Comparison of ENCODE assay signal across 1 cellular context in the genomic region with DNA sequence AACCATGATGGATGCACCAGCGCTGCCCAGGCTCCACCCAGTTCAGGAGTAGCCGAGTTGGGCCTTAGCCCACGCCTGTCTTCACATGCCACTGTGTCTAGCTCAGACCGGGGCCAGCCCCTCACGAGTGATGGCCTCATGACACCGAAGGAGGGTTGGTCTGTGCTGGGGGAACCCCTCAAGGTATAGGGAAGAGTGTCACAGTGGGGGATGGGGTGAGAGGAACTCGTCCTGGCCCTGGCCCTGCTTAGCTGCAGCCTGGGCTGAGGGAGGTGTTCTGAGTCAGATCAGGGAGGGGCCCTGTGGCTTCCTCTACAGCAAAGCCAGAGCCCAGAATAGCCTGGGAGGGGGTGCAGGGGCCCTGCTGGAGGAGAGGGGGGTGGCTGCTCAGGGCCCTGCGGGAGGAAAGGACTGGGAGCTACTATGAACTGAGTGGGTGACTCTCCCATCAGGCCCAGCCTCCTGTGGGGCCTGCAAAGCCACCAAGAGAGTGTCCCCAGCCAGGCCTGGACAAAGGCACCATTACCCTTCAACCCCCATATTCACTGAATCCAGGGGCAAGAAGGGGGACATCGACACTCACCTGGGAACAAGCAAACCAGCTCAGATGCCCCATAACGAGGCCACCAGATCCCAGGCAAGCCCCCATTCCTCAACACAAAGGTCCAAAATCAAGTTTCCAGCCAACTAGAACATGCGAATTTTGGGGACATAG.
TF ChIP-seq lines count a peak whose summit lies in the region.

No MANE protein-coding gene starts in this region.

TF ChIP-seq in GM12878, 131 proteins besides CTCF, POLR2A, EP300 and RAD21 (continues in another document):
- TF ChIP-seq, protein P1, sequence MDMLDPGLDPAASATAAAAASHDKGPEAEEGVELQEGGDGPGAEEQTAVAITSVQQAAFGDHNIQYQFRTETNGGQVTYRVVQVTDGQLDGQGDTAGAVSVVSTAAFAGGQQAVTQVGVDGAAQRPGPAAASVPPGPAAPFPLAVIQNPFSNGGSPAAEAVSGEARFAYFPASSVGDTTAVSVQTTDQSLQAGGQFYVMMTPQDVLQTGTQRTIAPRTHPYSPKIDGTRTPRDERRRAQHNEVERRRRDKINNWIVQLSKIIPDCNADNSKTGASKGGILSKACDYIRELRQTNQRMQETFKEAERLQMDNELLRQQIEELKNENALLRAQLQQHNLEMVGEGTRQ (IDR thresholded peaks at IDR 0.05; ENCODE audit: borderline replicate concordance, low read depth, low read length): no peak; the same call in 1 of the 2 replicates
- TF ChIP-seq ZBED1 (IDR thresholded peaks at IDR 0.05; ENCODE audit: borderline replicate concordance) (peak; percentile 93; the same call in 1 of the 2 replicates), PML (IDR thresholded peaks at IDR 0.05; ENCODE audit: low read length) (no peak), ZNF217 (IDR thresholded peaks at IDR 0.05) (no peak), CHD4 (IDR thresholded peaks at IDR 0.05) (no peak), NFXL1 (IDR thresholded peaks at IDR 0.05; ENCODE audit: borderline replicate concordance) (no peak), NR2F1 (conservative IDR thresholded peaks at IDR 0.05) (peak; percentile 87), ZSCAN29 (IDR thresholded peaks at IDR 0.05) (no peak), POLR2AphosphoS5 (IDR thresholded peaks at IDR 0.05; ENCODE audit: low read length) (no peak; the same call in none of the 2 replicates), RCOR1 (conservative IDR thresholded peaks at IDR 0.05; ENCODE audit: low read depth, low read length) (no peak), PAX5 (IDR thresholded peaks at IDR 0.05; ENCODE audit: borderline replicate concordance, low read depth, low read length) (peak; percentile 70), ZNF274 (IDR thresholded peaks at IDR 0.05; ENCODE audit: insufficient read depth, insufficient read length) (no peak), RAD51 (IDR thresholded peaks at IDR 0.05) (peak; percentile 72), TBL1XR1 (IDR thresholded peaks at IDR 0.05; ENCODE audit: low read depth, low read length) (peak; percentile 94), IKZF1 (conservative IDR thresholded peaks at IDR 0.05) (peak; percentile 97)
- TF ChIP-seq, protein P2, sequence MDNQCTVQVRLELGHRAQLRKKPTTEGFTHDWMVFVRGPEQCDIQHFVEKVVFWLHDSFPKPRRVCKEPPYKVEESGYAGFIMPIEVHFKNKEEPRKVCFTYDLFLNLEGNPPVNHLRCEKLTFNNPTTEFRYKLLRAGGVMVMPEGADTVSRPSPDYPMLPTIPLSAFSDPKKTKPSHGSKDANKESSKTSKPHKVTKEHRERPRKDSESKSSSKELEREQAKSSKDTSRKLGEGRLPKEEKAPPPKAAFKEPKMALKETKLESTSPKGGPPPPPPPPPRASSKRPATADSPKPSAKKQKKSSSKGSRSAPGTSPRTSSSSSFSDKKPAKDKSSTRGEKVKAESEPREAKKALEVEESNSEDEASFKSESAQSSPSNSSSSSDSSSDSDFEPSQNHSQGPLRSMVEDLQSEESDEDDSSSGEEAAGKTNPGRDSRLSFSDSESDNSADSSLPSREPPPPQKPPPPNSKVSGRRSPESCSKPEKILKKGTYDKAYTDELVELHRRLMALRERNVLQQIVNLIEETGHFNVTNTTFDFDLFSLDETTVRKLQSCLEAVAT (IDR thresholded peaks at IDR 0.05): 0 out of 2 replicates have a peak, but pooled peaks have one; percentile 76
- TF ChIP-seq, protein P3, sequence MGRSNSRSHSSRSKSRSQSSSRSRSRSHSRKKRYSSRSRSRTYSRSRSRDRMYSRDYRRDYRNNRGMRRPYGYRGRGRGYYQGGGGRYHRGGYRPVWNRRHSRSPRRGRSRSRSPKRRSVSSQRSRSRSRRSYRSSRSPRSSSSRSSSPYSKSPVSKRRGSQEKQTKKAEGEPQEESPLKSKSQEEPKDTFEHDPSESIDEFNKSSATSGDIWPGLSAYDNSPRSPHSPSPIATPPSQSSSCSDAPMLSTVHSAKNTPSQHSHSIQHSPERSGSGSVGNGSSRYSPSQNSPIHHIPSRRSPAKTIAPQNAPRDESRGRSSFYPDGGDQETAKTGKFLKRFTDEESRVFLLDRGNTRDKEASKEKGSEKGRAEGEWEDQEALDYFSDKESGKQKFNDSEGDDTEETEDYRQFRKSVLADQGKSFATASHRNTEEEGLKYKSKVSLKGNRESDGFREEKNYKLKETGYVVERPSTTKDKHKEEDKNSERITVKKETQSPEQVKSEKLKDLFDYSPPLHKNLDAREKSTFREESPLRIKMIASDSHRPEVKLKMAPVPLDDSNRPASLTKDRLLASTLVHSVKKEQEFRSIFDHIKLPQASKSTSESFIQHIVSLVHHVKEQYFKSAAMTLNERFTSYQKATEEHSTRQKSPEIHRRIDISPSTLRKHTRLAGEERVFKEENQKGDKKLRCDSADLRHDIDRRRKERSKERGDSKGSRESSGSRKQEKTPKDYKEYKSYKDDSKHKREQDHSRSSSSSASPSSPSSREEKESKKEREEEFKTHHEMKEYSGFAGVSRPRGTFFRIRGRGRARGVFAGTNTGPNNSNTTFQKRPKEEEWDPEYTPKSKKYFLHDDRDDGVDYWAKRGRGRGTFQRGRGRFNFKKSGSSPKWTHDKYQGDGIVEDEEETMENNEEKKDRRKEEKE (IDR thresholded peaks at IDR 0.05): no peak
- TF ChIP-seq, protein P4, sequence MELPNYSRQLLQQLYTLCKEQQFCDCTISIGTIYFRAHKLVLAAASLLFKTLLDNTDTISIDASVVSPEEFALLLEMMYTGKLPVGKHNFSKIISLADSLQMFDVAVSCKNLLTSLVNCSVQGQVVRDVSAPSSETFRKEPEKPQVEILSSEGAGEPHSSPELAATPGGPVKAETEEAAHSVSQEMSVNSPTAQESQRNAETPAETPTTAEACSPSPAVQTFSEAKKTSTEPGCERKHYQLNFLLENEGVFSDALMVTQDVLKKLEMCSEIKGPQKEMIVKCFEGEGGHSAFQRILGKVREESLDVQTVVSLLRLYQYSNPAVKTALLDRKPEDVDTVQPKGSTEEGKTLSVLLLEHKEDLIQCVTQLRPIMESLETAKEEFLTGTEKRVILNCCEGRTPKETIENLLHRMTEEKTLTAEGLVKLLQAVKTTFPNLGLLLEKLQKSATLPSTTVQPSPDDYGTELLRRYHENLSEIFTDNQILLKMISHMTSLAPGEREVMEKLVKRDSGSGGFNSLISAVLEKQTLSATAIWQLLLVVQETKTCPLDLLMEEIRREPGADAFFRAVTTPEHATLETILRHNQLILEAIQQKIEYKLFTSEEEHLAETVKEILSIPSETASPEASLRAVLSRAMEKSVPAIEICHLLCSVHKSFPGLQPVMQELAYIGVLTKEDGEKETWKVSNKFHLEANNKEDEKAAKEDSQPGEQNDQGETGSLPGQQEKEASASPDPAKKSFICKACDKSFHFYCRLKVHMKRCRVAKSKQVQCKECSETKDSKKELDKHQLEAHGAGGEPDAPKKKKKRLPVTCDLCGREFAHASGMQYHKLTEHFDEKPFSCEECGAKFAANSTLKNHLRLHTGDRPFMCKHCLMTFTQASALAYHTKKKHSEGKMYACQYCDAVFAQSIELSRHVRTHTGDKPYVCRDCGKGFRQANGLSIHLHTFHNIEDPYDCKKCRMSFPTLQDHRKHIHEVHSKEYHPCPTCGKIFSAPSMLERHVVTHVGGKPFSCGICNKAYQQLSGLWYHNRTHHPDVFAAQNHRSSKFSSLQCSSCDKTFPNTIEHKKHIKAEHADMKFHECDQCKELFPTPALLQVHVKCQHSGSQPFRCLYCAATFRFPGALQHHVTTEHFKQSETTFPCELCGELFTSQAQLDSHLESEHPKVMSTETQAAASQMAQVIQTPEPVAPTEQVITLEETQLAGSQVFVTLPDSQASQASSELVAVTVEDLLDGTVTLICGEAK (IDR thresholded peaks at IDR 0.05; ENCODE audit: borderline replicate concordance): no peak
- TF ChIP-seq, protein P5, sequence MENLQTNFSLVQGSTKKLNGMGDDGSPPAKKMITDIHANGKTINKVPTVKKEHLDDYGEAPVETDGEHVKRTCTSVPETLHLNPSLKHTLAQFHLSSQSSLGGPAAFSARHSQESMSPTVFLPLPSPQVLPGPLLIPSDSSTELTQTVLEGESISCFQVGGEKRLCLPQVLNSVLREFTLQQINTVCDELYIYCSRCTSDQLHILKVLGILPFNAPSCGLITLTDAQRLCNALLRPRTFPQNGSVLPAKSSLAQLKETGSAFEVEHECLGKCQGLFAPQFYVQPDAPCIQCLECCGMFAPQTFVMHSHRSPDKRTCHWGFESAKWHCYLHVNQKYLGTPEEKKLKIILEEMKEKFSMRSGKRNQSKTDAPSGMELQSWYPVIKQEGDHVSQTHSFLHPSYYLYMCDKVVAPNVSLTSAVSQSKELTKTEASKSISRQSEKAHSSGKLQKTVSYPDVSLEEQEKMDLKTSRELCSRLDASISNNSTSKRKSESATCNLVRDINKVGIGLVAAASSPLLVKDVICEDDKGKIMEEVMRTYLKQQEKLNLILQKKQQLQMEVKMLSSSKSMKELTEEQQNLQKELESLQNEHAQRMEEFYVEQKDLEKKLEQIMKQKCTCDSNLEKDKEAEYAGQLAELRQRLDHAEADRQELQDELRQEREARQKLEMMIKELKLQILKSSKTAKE (IDR thresholded peaks at IDR 0.05; ENCODE audit: low read depth, poor library complexity, severe bottlenecking): peak; percentile 84
- TF ChIP-seq, protein P6, sequence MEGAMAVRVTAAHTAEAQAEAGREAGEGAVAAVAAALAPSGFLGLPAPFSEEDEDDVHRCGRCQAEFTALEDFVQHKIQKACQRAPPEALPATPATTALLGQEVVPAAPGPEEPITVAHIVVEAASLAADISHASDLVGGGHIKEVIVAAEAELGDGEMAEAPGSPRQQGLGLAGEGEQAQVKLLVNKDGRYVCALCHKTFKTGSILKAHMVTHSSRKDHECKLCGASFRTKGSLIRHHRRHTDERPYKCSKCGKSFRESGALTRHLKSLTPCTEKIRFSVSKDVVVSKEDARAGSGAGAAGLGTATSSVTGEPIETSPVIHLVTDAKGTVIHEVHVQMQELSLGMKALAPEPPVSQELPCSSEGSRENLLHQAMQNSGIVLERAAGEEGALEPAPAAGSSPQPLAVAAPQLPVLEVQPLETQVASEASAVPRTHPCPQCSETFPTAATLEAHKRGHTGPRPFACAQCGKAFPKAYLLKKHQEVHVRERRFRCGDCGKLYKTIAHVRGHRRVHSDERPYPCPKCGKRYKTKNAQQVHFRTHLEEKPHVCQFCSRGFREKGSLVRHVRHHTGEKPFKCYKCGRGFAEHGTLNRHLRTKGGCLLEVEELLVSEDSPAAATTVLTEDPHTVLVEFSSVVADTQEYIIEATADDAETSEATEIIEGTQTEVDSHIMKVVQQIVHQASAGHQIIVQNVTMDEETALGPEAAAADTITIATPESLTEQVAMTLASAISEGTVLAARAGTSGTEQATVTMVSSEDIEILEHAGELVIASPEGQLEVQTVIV (IDR thresholded peaks at IDR 0.05; ENCODE audit: borderline replicate concordance, partially characterized antibody): no peak
- TF ChIP-seq, protein P7, sequence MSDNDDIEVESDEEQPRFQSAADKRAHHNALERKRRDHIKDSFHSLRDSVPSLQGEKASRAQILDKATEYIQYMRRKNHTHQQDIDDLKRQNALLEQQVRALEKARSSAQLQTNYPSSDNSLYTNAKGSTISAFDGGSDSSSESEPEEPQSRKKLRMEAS (IDR thresholded peaks at IDR 0.05; ENCODE audit: low read depth, low read length): peak; percentile 50; the same call in 1 of the 2 replicates
- TF ChIP-seq, protein P8, sequence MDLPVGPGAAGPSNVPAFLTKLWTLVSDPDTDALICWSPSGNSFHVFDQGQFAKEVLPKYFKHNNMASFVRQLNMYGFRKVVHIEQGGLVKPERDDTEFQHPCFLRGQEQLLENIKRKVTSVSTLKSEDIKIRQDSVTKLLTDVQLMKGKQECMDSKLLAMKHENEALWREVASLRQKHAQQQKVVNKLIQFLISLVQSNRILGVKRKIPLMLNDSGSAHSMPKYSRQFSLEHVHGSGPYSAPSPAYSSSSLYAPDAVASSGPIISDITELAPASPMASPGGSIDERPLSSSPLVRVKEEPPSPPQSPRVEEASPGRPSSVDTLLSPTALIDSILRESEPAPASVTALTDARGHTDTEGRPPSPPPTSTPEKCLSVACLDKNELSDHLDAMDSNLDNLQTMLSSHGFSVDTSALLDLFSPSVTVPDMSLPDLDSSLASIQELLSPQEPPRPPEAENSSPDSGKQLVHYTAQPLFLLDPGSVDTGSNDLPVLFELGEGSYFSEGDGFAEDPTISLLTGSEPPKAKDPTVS (IDR thresholded peaks at IDR 0.05; ENCODE audit: low read depth, low read length): no peak
- TF ChIP-seq, protein P9, sequence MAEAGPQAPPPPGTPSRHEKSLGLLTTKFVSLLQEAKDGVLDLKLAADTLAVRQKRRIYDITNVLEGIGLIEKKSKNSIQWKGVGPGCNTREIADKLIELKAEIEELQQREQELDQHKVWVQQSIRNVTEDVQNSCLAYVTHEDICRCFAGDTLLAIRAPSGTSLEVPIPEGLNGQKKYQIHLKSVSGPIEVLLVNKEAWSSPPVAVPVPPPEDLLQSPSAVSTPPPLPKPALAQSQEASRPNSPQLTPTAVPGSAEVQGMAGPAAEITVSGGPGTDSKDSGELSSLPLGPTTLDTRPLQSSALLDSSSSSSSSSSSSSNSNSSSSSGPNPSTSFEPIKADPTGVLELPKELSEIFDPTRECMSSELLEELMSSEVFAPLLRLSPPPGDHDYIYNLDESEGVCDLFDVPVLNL (IDR thresholded peaks at IDR 0.05; ENCODE audit: low read depth, low read length): no peak
- TF ChIP-seq, protein P10, sequence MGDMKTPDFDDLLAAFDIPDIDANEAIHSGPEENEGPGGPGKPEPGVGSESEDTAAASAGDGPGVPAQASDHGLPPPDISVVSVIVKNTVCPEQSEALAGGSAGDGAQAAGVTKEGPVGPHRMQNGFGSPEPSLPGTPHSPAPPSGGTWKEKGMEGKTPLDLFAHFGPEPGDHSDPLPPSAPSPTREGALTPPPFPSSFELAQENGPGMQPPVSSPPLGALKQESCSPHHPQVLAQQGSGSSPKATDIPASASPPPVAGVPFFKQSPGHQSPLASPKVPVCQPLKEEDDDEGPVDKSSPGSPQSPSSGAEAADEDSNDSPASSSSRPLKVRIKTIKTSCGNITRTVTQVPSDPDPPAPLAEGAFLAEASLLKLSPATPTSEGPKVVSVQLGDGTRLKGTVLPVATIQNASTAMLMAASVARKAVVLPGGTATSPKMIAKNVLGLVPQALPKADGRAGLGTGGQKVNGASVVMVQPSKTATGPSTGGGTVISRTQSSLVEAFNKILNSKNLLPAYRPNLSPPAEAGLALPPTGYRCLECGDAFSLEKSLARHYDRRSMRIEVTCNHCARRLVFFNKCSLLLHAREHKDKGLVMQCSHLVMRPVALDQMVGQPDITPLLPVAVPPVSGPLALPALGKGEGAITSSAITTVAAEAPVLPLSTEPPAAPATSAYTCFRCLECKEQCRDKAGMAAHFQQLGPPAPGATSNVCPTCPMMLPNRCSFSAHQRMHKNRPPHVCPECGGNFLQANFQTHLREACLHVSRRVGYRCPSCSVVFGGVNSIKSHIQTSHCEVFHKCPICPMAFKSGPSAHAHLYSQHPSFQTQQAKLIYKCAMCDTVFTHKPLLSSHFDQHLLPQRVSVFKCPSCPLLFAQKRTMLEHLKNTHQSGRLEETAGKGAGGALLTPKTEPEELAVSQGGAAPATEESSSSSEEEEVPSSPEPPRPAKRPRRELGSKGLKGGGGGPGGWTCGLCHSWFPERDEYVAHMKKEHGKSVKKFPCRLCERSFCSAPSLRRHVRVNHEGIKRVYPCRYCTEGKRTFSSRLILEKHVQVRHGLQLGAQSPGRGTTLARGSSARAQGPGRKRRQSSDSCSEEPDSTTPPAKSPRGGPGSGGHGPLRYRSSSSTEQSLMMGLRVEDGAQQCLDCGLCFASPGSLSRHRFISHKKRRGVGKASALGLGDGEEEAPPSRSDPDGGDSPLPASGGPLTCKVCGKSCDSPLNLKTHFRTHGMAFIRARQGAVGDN (IDR thresholded peaks at IDR 0.05): peak; percentile 97
